In genomic region chr12:125689576-125690410, GRCh38 we compare ENCODE assay signal across 8 cellular contexts.
"Had no signal": no experiment of that assay in that cellular context is flagged by ENCODE, and none has a peak within 500 bp of the region (broad histone marks: within the 10 kb centered on the region; RNA-seq: fewer than 3 reads in every experiment).

No MANE protein-coding gene starts in this region.

- DNase-seq: HFFc6, KBM-7 had no signal

- H3K4me2 ChIP-seq: GM23338 had no signal

- H3K27ac ChIP-seq: HL-60 had no signal

- H3K4me3 ChIP-seq: GM23338, HAP-1 had no signal

- H3K27ac Mint-ChIP-seq: GM23338, HFFc6, IgD-negative memory B cell had no signal

- H2AFZ ChIP-seq: GM23338 had no signal

- H3K4me1 ChIP-seq: HAP-1 had no signal

- H3K9me3 ChIP-seq: HAP-1 had no signal

- H3K4me1 Mint-ChIP-seq: GM23338, IgD-negative memory B cell had no signal

- H3K36me3 ChIP-seq: HAP-1 had no signal

- H3K4me3 Mint-ChIP-seq: GM23338, HFFc6, IgD-negative memory B cell had no signal

- H3K36me3 Mint-ChIP-seq: IgD-negative memory B cell had no signal

- ATAC-seq: GM23338, HCT116, HepG2 had no signal
